Comparison of ENCODE assay signal across 3 cellular contexts in genomic region chr3:127254730-127255129, GRCh38.
TF ChIP-seq lines count a peak whose summit lies in the region.

No MANE protein-coding gene starts in this region.

TF ChIP-seq in IMR-90, 13 proteins besides CTCF, POLR2A, EP300 and RAD21:
- TF ChIP-seq RCOR1 (IDR thresholded peaks at IDR 0.05; ENCODE audit: insufficient replicate concordance, low read length): no peak
- TF ChIP-seq BHLHE40 (IDR thresholded peaks at IDR 0.05; ENCODE audit: low read depth, low read length): no peak

TF ChIP-seq in K562, 482 proteins besides CTCF, POLR2A, EP300 and RAD21:
- TF ChIP-seq ATF6 (CRISPR knock-in tag; IDR thresholded peaks at IDR 0.05) (no peak), RNF2 (IDR thresholded peaks at IDR 0.05) (no peak), SMC3 (conservative IDR thresholded peaks at IDR 0.05; ENCODE audit: insufficient read depth, low read depth, low read length) (peak; percentile 25; the same call in 1 of the 2 replicates), MLLT1 (IDR thresholded peaks at IDR 0.05) (no peak)

TF ChIP-seq in neural cell, 6 proteins besides CTCF, POLR2A, EP300 and RAD21:
- TF ChIP-seq SMC3 (conservative IDR thresholded peaks at IDR 0.05; ENCODE audit: poor library complexity) (peak; percentile 51), EZH2 (IDR thresholded peaks at IDR 0.05; ENCODE audit: borderline replicate concordance, insufficient read depth, low read length, poor library complexity, severe bottlenecking) (no peak)
